In genomic region chr17:49585422-49586027, GRCh38 we compare ENCODE assay signal across 12 cellular contexts. TPM values are rescaled to one million over a fixed set of nuclear protein-coding genes. Genes with fewer than 3 reads are reported as not detected.
A peak's percentile ranks its signal among the peaks of the same experiment; 100 is the strongest.
DNase-seq lines count a peak whose midpoint lies in the region; ATAC-seq, FAIRE-seq and TF ChIP-seq lines count a peak whose summit lies in the region.
"Had no signal": no experiment of that assay in that cellular context is flagged by ENCODE, and none has a peak within 500 bp of the region (broad histone marks: within the 10 kb centered on the region; RNA-seq: fewer than 3 reads in every experiment).

No MANE protein-coding gene starts in this region.

- H2AK5ac ChIP-seq in H1 (ENCODE audit: low read depth, low read length) = no peak overlapping the region

- H3K9me3 Mint-ChIP-seq in progenitor cell of endocrine pancreas (ENCODE audit: low read depth) = no peaks in the 10 kb centered on the region
- H3K9me3 Mint-ChIP-seq: stimulated activated effector memory CD8-positive, alpha-beta T cell treated with anti-CD3 and anti-CD28 coated beads, Interleukin-12 subunit alpha, Interleukin-12 subunit beta, amount 100 ng/mL, for 72 hours had no signal

- H3K4me1 ChIP-seq in Loucy (ENCODE audit: insufficient read depth, low read length, poor library complexity, severe bottlenecking) (no peaks in the 10 kb centered on the region), H1 (replicated peaks in 1 of 4; ENCODE audit: control insufficient read depth in 3 of 4, insufficient read depth in 4 of 4, low read length in 3 of 4) (peaks cover 0 to 5% (median 2%) of the 10 kb centered on the region in 4 experiments; a peak in 3 of 7 replicates)

- peak; percentile 25 to 39; a peak in 3 of 4 replicates for TF ChIP-seq RAD21 in H1 (IDR thresholded peaks at IDR 0.05 in 1 of 2, conservative IDR thresholded peaks at IDR 0.05 in 1 of 2; ENCODE audit: low read depth in 2 of 2, low read length in 2 of 2)

- no peak overlapping the region for H2BK120ac ChIP-seq in H1 (replicated peaks; ENCODE audit: low read depth, low read length)

- TF ChIP-seq EP300 in H1 (IDR thresholded peaks at IDR 0.05; ENCODE audit: borderline replicate concordance in 1 of 2, low read depth in 2 of 2, low read length in 2 of 2) = no peak

- H2BK5ac ChIP-seq in H1 (ENCODE audit: low read depth, low read length) = no peak overlapping the region

- H3K9me3 ChIP-seq in Loucy (ENCODE audit: insufficient read depth, low read depth, low read length) (no peaks in the 10 kb centered on the region), H1 (ENCODE audit: insufficient read depth in 2 of 2, low read depth in 1 of 2, low read length in 1 of 2) (no peaks in the 10 kb centered on the region)

- H3F3A ChIP-seq in Loucy (ENCODE audit: low read depth) = no peaks in the 10 kb centered on the region

- H3K23me2 ChIP-seq in H1 (ENCODE audit: low read depth, low read length) = no peaks in the 10 kb centered on the region

- peak; percentile 73 for FAIRE-seq in H1 (lab: Jason Lieb, UNC)
- FAIRE-seq: RCC 7860 had no signal

- H3K79me2 ChIP-seq in Loucy (ENCODE audit: insufficient read depth, low read length) = no peaks in the 10 kb centered on the region
- no peaks in the 10 kb centered on the region for H3K79me2 ChIP-seq in H1 (ENCODE audit: control insufficient read depth in 1 of 2, insufficient read depth in 2 of 2, low read length in 2 of 2)

- CTCF ChIA-PET in H1 (lab: Charles Lee; ENCODE audit: partially characterized antibody) = interaction anchor here (0.5 to 4.9 kb wide), 7 partner anchors 9 to 440 kb away, joined by 3 to 27 read pairs (median 3); no protein-coding TSS in a partner anchor

- H3K79me1 ChIP-seq in H1 (ENCODE audit: low read depth, low read length) = no peaks in the 10 kb centered on the region

- TF ChIP-seq CTCF in GM12874 (IDR thresholded peaks at IDR 0.05; ENCODE audit: insufficient read depth, low read depth, low read length) (0 out of 2 replicates have a peak, but pooled peaks have one; percentile 25), Loucy (conservative IDR thresholded peaks at IDR 0.05; ENCODE audit: low read length) (peak; percentile 35; the same call in 1 of the 2 replicates), H1 (IDR thresholded peaks at IDR 0.05; ENCODE audit: control extremely low read depth in 1 of 3, insufficient read depth in 1 of 3, low read depth in 1 of 3, low read length in 3 of 3) (peak; percentile 66 to 80 (median 79)), progenitor cell of endocrine pancreas (IDR thresholded peaks at IDR 0.05; ENCODE audit: unreplicated experiment) (peak; percentile 40)

- no peak overlapping the region for H3K4me3 Mint-ChIP-seq in progenitor cell of endocrine pancreas (ENCODE audit: low read depth)
- H3K4me3 Mint-ChIP-seq: stimulated activated effector memory CD8-positive, alpha-beta T cell treated with anti-CD3 and anti-CD28 coated beads, Interleukin-12 subunit alpha, Interleukin-12 subunit beta, amount 100 ng/mL, for 72 hours had no signal

- H3K36me3 ChIP-seq in Loucy (ENCODE audit: insufficient read depth, low read length) (no peaks in the 10 kb centered on the region), H1 (ENCODE audit: control insufficient read depth in 2 of 4, insufficient read depth in 4 of 4, low read length in 3 of 4) (no peaks in the 10 kb centered on the region)

- no peaks in the 10 kb centered on the region for H3K9me2 ChIP-seq in Loucy (replicated peaks; ENCODE audit: low read depth, low read length)

- H3K4me3 ChIP-seq in Loucy (ENCODE audit: low read length, poor library complexity, severe bottlenecking) (no peak overlapping the region), H1 (ENCODE audit: extremely low read depth in 1 of 4, insufficient read depth in 2 of 4, low read depth in 3 of 4, low read length in 4 of 4) (no peak overlapping the region)

- H3K27ac ChIP-seq in H1 (ENCODE audit: low read depth, low read length) = no peak overlapping the region

- peaks cover 1% of the 10 kb centered on the region for H3K36me3 Mint-ChIP-seq in progenitor cell of endocrine pancreas (ENCODE audit: insufficient read depth)
- H3K36me3 Mint-ChIP-seq: stimulated activated effector memory CD8-positive, alpha-beta T cell treated with anti-CD3 and anti-CD28 coated beads, Interleukin-12 subunit alpha, Interleukin-12 subunit beta, amount 100 ng/mL, for 72 hours had no signal

- no peak overlapping the region for H2BK15ac ChIP-seq in H1 (ENCODE audit: low read length)

- no peak overlapping the region for H4K5ac ChIP-seq in H1 (ENCODE audit: insufficient read length, low read depth, low read length)

- no peak overlapping the region for H3K18ac ChIP-seq in H1 (ENCODE audit: extremely low read depth, low read length)

- no peaks in the 10 kb centered on the region for H3K4me1 Mint-ChIP-seq in progenitor cell of endocrine pancreas (ENCODE audit: low read depth)
- H3K4me1 Mint-ChIP-seq: stimulated activated effector memory CD8-positive, alpha-beta T cell treated with anti-CD3 and anti-CD28 coated beads, Interleukin-12 subunit alpha, Interleukin-12 subunit beta, amount 100 ng/mL, for 72 hours had no signal

- H3K27me3 Mint-ChIP-seq in progenitor cell of endocrine pancreas = peaks cover 2% of the 10 kb centered on the region

- no peak overlapping the region for H2BK12ac ChIP-seq in H1 (ENCODE audit: low read depth, low read length)

- no peak overlapping the region for H3K14ac ChIP-seq in H1 (ENCODE audit: insufficient read length)

- POLR2A ChIA-PET in H1 (lab: Charles Lee; ENCODE audit: partially characterized antibody) = no interaction called here

- no peak overlapping the region for H2BK20ac ChIP-seq in H1 (ENCODE audit: low read length)

- H3K27me3 ChIP-seq in Loucy (ENCODE audit: insufficient read depth, low read length, poor library complexity, severe bottlenecking) = no peaks in the 10 kb centered on the region
- no peaks in the 10 kb centered on the region; a peak in 1 of 7 replicates for H3K27me3 ChIP-seq in H1 (replicated peaks in 1 of 4; ENCODE audit: control insufficient read depth in 3 of 4, extremely low read depth in 1 of 4, insufficient read depth in 3 of 4, low read length in 3 of 4)

- H3K9ac ChIP-seq in Loucy (ENCODE audit: low read depth, low read length, poor library complexity, severe bottlenecking) = no peak overlapping the region
- H3K9ac ChIP-seq in H1 (replicated peaks in 1 of 4; ENCODE audit: extremely low read depth in 1 of 4, low read depth in 3 of 4, low read length in 3 of 4) = no peak overlapping the region

- no peak overlapping the region for H3K4me2 ChIP-seq in Loucy (ENCODE audit: low read depth, low read length, poor library complexity, severe bottlenecking)
- no peak overlapping the region for H3K4me2 ChIP-seq in H1 (ENCODE audit: insufficient read depth in 1 of 2, low read depth in 2 of 2, low read length in 2 of 2)

- no peak overlapping the region for H3K56ac ChIP-seq in H1 (replicated peaks; ENCODE audit: insufficient read length, low read depth, low read length)

- no peak overlapping the region for H3K27ac Mint-ChIP-seq in progenitor cell of endocrine pancreas
- H3K27ac Mint-ChIP-seq: stimulated activated effector memory CD8-positive, alpha-beta T cell treated with anti-CD3 and anti-CD28 coated beads, Interleukin-12 subunit alpha, Interleukin-12 subunit beta, amount 100 ng/mL, for 72 hours had no signal

- DNase-seq in H1 (ENCODE audit: low read depth in 1 of 2, low spot score in 2 of 2) (no peak), progenitor cell of endocrine pancreas (ENCODE audit: low spot score, unreplicated experiment) (no peak), NCI-H69 (lab: John Stamatoyannopoulos, UW) (no peak)
- DNase-seq: activated CD4-positive, alpha-beta T cell treated with anti-CD3 and anti-CD28 coated beads for 1 hour; NCI-H1694 treated with DMSO at 0.1 percent for 48 hours had no signal

- H4K20me1 ChIP-seq in Loucy (ENCODE audit: insufficient read depth, low read length, poor library complexity, severe bottlenecking) = no peaks in the 10 kb centered on the region
- H4K20me1 ChIP-seq in H1 (replicated peaks in 1 of 2; ENCODE audit: control insufficient read depth in 1 of 2, insufficient read depth in 2 of 2, low read length in 2 of 2) = peaks cover 0 to under 1% of the 10 kb centered on the region in 2 experiments

- H4K91ac ChIP-seq in H1 (replicated peaks; ENCODE audit: insufficient read length, low read length) = no peak overlapping the region

- H3K23ac ChIP-seq in H1 (ENCODE audit: insufficient read length) = no peak overlapping the region

- TF ChIP-seq POLR2A in H1 (IDR thresholded peaks at IDR 0.05; ENCODE audit: control extremely low read depth in 1 of 2, low read depth in 2 of 2, low read length in 2 of 2) = no peak

- no peak overlapping the region for H3K4ac ChIP-seq in H1 (replicated peaks; ENCODE audit: insufficient read length, low read depth, low read length)

- H4K8ac ChIP-seq in H1 (ENCODE audit: extremely low read depth, insufficient read depth, low read length) = no peak overlapping the region

- WGBS in H1 (ENCODE audit: extremely low coverage in 1 of 2, insufficient coverage in 1 of 2, insufficient read length in 1 of 2, insufficient replicate concordance in 2 of 2, low coverage in 1 of 2, low lambda C conversion rate in 2 of 2, missing lambda C conversion rate in 1 of 2), 2 experiments = 42% methylated on average over 3 of the region's 3 CpGs; no CpG with 5 or more reads in 1 of the 2 experiments

- H2AFZ ChIP-seq in Loucy (ENCODE audit: low read length) = no peak overlapping the region
- H2AFZ ChIP-seq in H1 (ENCODE audit: low read length) = no peak overlapping the region

- no peak for ATAC-seq in HG02973 (IDR thresholded peaks at IDR 0.05; ENCODE audit: unreplicated experiment)
- ATAC-seq in GM21515 (IDR thresholded peaks at IDR 0.05; ENCODE audit: unreplicated experiment) = no peak
- ATAC-seq: stimulated activated effector memory CD8-positive, alpha-beta T cell treated with anti-CD3 and anti-CD28 coated beads, Interleukin-12 subunit alpha, Interleukin-12 subunit beta, amount 100 ng/mL, for 72 hours had no signal

TF ChIP-seq in H1, 55 proteins besides CTCF, POLR2A, EP300 and RAD21 (continues in another document):
- no peak for TF ChIP-seq FOSL1 (IDR thresholded peaks at IDR 0.05; ENCODE audit: insufficient read depth, low read depth, low read length)
- no peak for TF ChIP-seq SP1 (IDR thresholded peaks at IDR 0.05; ENCODE audit: low read depth, low read length)
- TF ChIP-seq ZNF274 (IDR thresholded peaks at IDR 0.05; ENCODE audit: borderline replicate concordance, extremely low read depth, low read length) = no peak
- TF ChIP-seq SP2 (IDR thresholded peaks at IDR 0.05; ENCODE audit: low read length) = no peak

RNA-seq across cellular contexts. Expression of gene NXPH3, which starts 9.9 kb away (rescaled TPM):
- total RNA-seq in H1 (2021; fragmentation: NEBNext Ultra II Directional; extraction: Animal tissue kit (Norgen Biotek cat#: 25700)) = 3.3 and 3.7 TPM in 2 replicates
- polyA plus RNA-seq in H1 (2011; rRNA removed) = 2.5 and 3.1 TPM in 2 replicates
- polyA plus RNA-seq in H1 (2011; cell fraction: cytosol; rRNA removed) = 2.6 TPM
- 4.2 TPM for polyA plus RNA-seq in H1 (2011; cell fraction: nucleus; rRNA removed)
- 3.4 to 4.1 TPM (median 3.6 TPM) in 4 replicates for polyA plus RNA-seq in H1 (2012, experiment 1 of 2)
- polyA plus RNA-seq in H1 (2012, experiment 2 of 2) = 2.9 TPM
- polyA plus RNA-seq in H1 (2013, experiment 1 of 2) = 1.9 TPM
- 2.5 TPM for polyA plus RNA-seq in H1 (2013, experiment 2 of 2)
- 2.0 and 3.1 TPM in 2 replicates for polyA minus RNA-seq in H1 (2011; rRNA and poly(A)+ RNA removed)
- 1.8 TPM for polyA minus RNA-seq in H1 (2011; cell fraction: cytosol; rRNA and poly(A)+ RNA removed)
- 3.9 TPM for polyA minus RNA-seq in H1 (2011; cell fraction: nucleus; rRNA and poly(A)+ RNA removed)
- 0.20 and 0.38 TPM in 2 replicates for total RNA-seq in progenitor cell of endocrine pancreas
- total RNA-seq: myocyte had no signal

Comparison
In these comparisons a context has a peak if more than half of its experiments do, and no peak if none do; other contexts are left out.
1. CTCF ChIP-seq: peak in every context shown above with its lines; median percentile 79 in H1; 40 in progenitor cell of endocrine pancreas; 35 in Loucy; 25 in GM12874.